Comparison of ENCODE assay signal across 8 cellular contexts in genomic region chr7:152436279-152437147, GRCh38. TPM values are rescaled to one million over a fixed set of nuclear protein-coding genes. Genes with fewer than 3 reads are reported as not detected.
DNase-seq lines count a peak whose midpoint lies in the region; ATAC-seq, FAIRE-seq and TF ChIP-seq lines count a peak whose summit lies in the region.

No MANE protein-coding gene starts in this region.

- no peaks in the 10 kb centered on the region for H3K27me3 ChIP-seq in right cardiac atrium (ENCODE audit: control insufficient read depth, insufficient read depth)

- peak; percentile 79 for DNase-seq in GM12891 (ENCODE audit: insufficient read length, low spot score)
- peak; percentile 84 for DNase-seq in NCI-H1436 (lab: John Stamatoyannopoulos, UW)
- peak; percentile 83 to 94 (median 92) for DNase-seq in T-helper 17 cell
- DNase-seq in anterior cingulate cortex (lab: John Stamatoyannopoulos, UW) = peak; percentile 31 to 94 (median 90)
- peak; percentile 94 to 98 (median 97) for DNase-seq in right cardiac atrium
- peak; percentile 63 for DNase-seq in pulmonary artery endothelial cell (ENCODE audit: low read depth, low spot score)
- DNase-seq in urothelium cell line (ENCODE audit: low spot score) = peak; percentile 64

- H3K36me3 Mint-ChIP-seq in T-helper 17 cell (ENCODE audit: low read depth) = no peaks in the 10 kb centered on the region

- H3K27ac ChIP-seq in right cardiac atrium (ENCODE audit: low read length) = peak overlapping the region; percentile 100

- H3K9me3 ChIP-seq in T-helper 17 cell (ENCODE audit: control insufficient read depth, low read length, poor library complexity, severe bottlenecking) = no peaks in the 10 kb centered on the region
- H3K9me3 ChIP-seq in right cardiac atrium (ENCODE audit: control insufficient read depth, low read length) = no peaks in the 10 kb centered on the region

- WGBS in right cardiac atrium = under 1% methylated on average over 110 of the region's 118 CpGs

- no peaks in the 10 kb centered on the region for H3K27me3 Mint-ChIP-seq in T-helper 17 cell

- peak overlapping the region; percentile 79 for H3K27ac Mint-ChIP-seq in T-helper 17 cell

- H3K4me1 ChIP-seq in right cardiac atrium (ENCODE audit: control insufficient read depth, insufficient read depth, low read length) = peaks cover 2% of the 10 kb centered on the region

- FAIRE-seq in GM12891 (lab: Jason Lieb, UNC) = peak; percentile 93
- no peak for FAIRE-seq in urothelium cell line (lab: Jason Lieb, UNC)

- no peak for TF ChIP-seq POLR2A in GM12891 (IDR thresholded peaks at IDR 0.05; ENCODE audit: low read depth, low read length)

- ATAC-seq in HG02763 (IDR thresholded peaks at IDR 0.05; ENCODE audit: unreplicated experiment) (peak; percentile 63), T-helper 17 cell (peak; percentile 77), right cardiac atrium (peak; percentile 88 to 92)

- H3K4me1 Mint-ChIP-seq in T-helper 17 cell = peaks cover 23% of the 10 kb centered on the region

- H3K4me3 ChIP-seq in right cardiac atrium (ENCODE audit: low read length) = peak overlapping the region; percentile 100

- intact Hi-C loops in right cardiac atrium (cut with DNase I) = loop anchor here in 1 of 4 donors (10.0 kb wide), 1 partner anchor 92 kb away; no protein-coding TSS in a partner anchor

- H3K4me3 Mint-ChIP-seq in T-helper 17 cell = peak overlapping the region; percentile 77

TF ChIP-seq in GM12891, 5 proteins besides CTCF, POLR2A, EP300 and RAD21:
- TF ChIP-seq POU2F2 (IDR thresholded peaks at IDR 0.05; ENCODE audit: low read depth, low read length) (no peak), POLR2AphosphoS5 (IDR thresholded peaks at IDR 0.05; ENCODE audit: low read depth, low read length) (no peak), SPI1 (IDR thresholded peaks at IDR 0.05; ENCODE audit: low read depth, low read length) (no peak), TAF1 (IDR thresholded peaks at IDR 0.05; ENCODE audit: low read depth, low read length) (peak; percentile 46), PAX5 (IDR thresholded peaks at IDR 0.05; ENCODE audit: insufficient read depth, low read length, severe bottlenecking) (peak; percentile 55)
TF ChIP-seq in GM12891: peak in this region for 2.

RNA-seq across cellular contexts. Expression of gene KMT2C, which starts 0.7 kb away (rescaled TPM):
- 10.3 TPM for polyA plus RNA-seq in GM12891 (2012; ENCODE audit: low read depth, missing spikeins)
- total RNA-seq in T-helper 17 cell = 100 to 1,000 TPM; 151 to 154 TPM
- total RNA-seq in right cardiac atrium = 10 to 100 TPM; 43.6 to 52.6 (median 50.3) TPM
- 10.9 TPM for polyA plus RNA-seq in right cardiac atrium
- total RNA-seq in pulmonary artery endothelial cell = 22.4 and 26.5 TPM in 2 replicates

Comparison
In these comparisons a context has a peak if more than half of its experiments do, and no peak if none do; other contexts are left out.
1. Peak in every context shown above with its lines: DNase-seq, ATAC-seq, H3K4me3 ChIP-seq and H3K27ac ChIP-seq.